Comparison of ENCODE assay signal across 17 cellular contexts in the genomic region with DNA sequence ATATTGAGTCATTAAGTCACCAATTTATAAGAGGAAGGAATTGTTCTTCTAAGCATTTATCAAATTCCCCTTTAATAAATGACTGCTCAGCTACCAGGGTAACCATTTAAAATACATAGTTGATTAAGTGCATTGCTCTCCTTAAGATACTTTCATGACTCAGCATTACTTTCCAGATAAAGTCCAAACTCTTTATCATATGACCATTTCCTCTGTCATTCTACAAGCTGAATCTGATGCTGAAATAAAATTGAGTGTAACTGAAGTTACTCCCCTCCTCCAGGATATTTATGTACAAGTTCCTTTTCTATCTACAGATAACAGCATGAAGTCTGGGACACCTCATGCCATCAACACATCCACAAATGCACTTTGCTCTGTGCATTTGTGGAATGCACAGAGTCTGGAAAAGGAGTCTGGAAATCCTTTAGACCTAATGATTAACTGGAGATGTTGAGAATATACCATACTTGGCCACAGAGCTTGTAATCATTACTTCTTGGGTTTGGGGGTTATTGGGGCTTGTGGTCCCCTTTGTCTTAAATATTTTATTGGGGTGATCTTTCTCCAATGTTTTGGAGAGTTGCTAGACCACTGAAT.
"Had no signal": no experiment of that assay in that cellular context is flagged by ENCODE, and none has a peak within 500 bp of the region (broad histone marks: within the 10 kb centered on the region; RNA-seq: fewer than 3 reads in every experiment).

No MANE protein-coding gene starts in this region.

- H3K36me3 ChIP-seq: heart right ventricle, neutrophil, right atrium auricular region had no signal

- H3K27ac ChIP-seq: coronary artery, heart right ventricle, neutrophil, right atrium auricular region had no signal

- H3K4me1 ChIP-seq: right atrium auricular region had no signal

- ATAC-seq: heart right ventricle; left cardiac atrium; naive thymus-derived CD4-positive, alpha-beta T cell had no signal

- H3K9me3 ChIP-seq: heart right ventricle, neutrophil, right atrium auricular region had no signal

- H3K4me3 ChIP-seq: coronary artery, heart right ventricle, right atrium auricular region, smooth muscle cell had no signal

- DNase-seq: effector CD4-positive, alpha-beta T cell; endodermal cell; erythroblast; foreskin melanocyte; heart right ventricle; islet precursor cell; left cardiac atrium; mesendoderm; naive thymus-derived CD4-positive, alpha-beta T cell; posterior cingulate gyrus; stimulated activated CD4-positive, alpha-beta T cell treated with anti-CD3 and anti-CD28 coated beads, Interleukin-2, amount 100 ng/mL, for 48 hours; stimulated activated naive CD4-positive, alpha-beta T cell treated with Interleukin-2 at 50 U/mL for 16 hours; trophoblast cell had no signal

- H3K27me3 ChIP-seq: heart right ventricle, neutrophil, right atrium auricular region had no signal
